In genomic region chr1:104072915-104073371, GRCh38 we compare ENCODE assay signal across 17 cellular contexts.
A peak's percentile ranks its signal among the peaks of the same experiment; 100 is the strongest.
DNase-seq lines count a peak whose midpoint lies in the region; ATAC-seq and TF ChIP-seq lines count a peak whose summit lies in the region.
"Had no signal": no experiment of that assay in that cellular context is flagged by ENCODE, and none has a peak within 500 bp of the region (broad histone marks: within the 10 kb centered on the region; RNA-seq: fewer than 3 reads in every experiment).

No MANE protein-coding gene starts in this region.

- H3K79me2 ChIP-seq in osteoblast (ENCODE audit: insufficient read depth, low read length): no peaks in the 10 kb centered on the region

- CTCF ChIA-PET in CD8-positive, alpha-beta T cell (lab: Charles Lee): no interaction called here

- TF ChIP-seq CTCF in colonic mucosa (IDR thresholded peaks at IDR 0.05) (no peak), osteoblast (IDR thresholded peaks at IDR 0.05; ENCODE audit: extremely low read depth, low read depth, low read length) (no peak)
- TF ChIP-seq CTCF in CD8-positive, alpha-beta T cell (IDR thresholded peaks at IDR 0.05): no peak

- H3K4me1 Mint-ChIP-seq in CD8-positive, alpha-beta T cell (ENCODE audit: low read depth): no peaks in the 10 kb centered on the region

- ATAC-seq in Right ventricle myocardium superior (ENCODE audit: poor library complexity) (no peak), GM21526 (IDR thresholded peaks at IDR 0.05; ENCODE audit: low FRiP score, unreplicated experiment) (no peak)
- ATAC-seq in CD8-positive, alpha-beta T cell: no peak

- no peak overlapping the region for H3K4me3 Mint-ChIP-seq in CD8-positive, alpha-beta T cell
- H3K4me3 Mint-ChIP-seq: T-helper 1 cell treated with Interleukin-12 subunit alpha and Interleukin-12 subunit beta and Interleukin-4 antibody, amounts not matched to agents 30 μg/mL and 1 μg/mL, for 36 hours had no signal

- no peaks in the 10 kb centered on the region for H3K36me3 Mint-ChIP-seq in CD8-positive, alpha-beta T cell

- H3K9me3 ChIP-seq in colonic mucosa: no peaks in the 10 kb centered on the region
- H3K9me3 ChIP-seq in CD8-positive, alpha-beta T cell (ENCODE audit: low read length): peaks cover 3% of the 10 kb centered on the region
- H3K9me3 ChIP-seq in osteoblast (ENCODE audit: low read depth, low read length): peaks cover 6% of the 10 kb centered on the region
- H3K9me3 ChIP-seq: Peyer's patch had no signal

- H3K27ac ChIP-seq in colonic mucosa (no peak overlapping the region), osteoblast (ENCODE audit: low read depth, low read length) (no peak overlapping the region)
- no peak overlapping the region for H3K27ac ChIP-seq in CD8-positive, alpha-beta T cell (ENCODE audit: low read depth, low read length)
- H3K27ac ChIP-seq: Peyer's patch had no signal

- H4K20me1 ChIP-seq in osteoblast (ENCODE audit: insufficient read depth, low read length): no peaks in the 10 kb centered on the region

- no peaks in the 10 kb centered on the region for H3K36me3 ChIP-seq in colonic mucosa
- H3K36me3 ChIP-seq in CD8-positive, alpha-beta T cell (ENCODE audit: insufficient read depth, low read length): no peaks in the 10 kb centered on the region
- H3K36me3 ChIP-seq in osteoblast (ENCODE audit: insufficient read depth, low read length): no peaks in the 10 kb centered on the region
- H3K36me3 ChIP-seq: Peyer's patch had no signal

- H2AFZ ChIP-seq in osteoblast (ENCODE audit: low read length): no peak overlapping the region

- no peaks in the 10 kb centered on the region for H3K27me3 Mint-ChIP-seq in CD8-positive, alpha-beta T cell (ENCODE audit: low read depth)

- intact Hi-C loops in Right ventricle myocardium superior (cut with DNase I) (no loop called here), cardiac septum (cut with DNase I) (no loop called here), colonic mucosa (cut with DNase I) (no loop called here)
- intact Hi-C loops in CD8-positive, alpha-beta T cell (cut with DNase I, micrococcal nuclease): no loop called here

- H3K4me2 ChIP-seq in osteoblast (ENCODE audit: insufficient read depth, low read length): no peak overlapping the region

- no peak overlapping the region for H3K27ac Mint-ChIP-seq in CD8-positive, alpha-beta T cell
- H3K27ac Mint-ChIP-seq: T-helper 1 cell treated with Interleukin-12 subunit alpha and Interleukin-12 subunit beta and Interleukin-4 antibody, amounts not matched to agents 30 μg/mL and 1 μg/mL, for 36 hours had no signal

- H3K9me3 Mint-ChIP-seq in CD8-positive, alpha-beta T cell: peaks cover 8% of the 10 kb centered on the region

- DNase-seq in Right ventricle myocardium superior (peak; percentile 34), cardiac septum (ENCODE audit: low spot score) (no peak), NCI-H1105 treated with DMSO at 0.1 percent for 48 hours (lab: John Stamatoyannopoulos, UW) (peak; percentile 53), colonic mucosa (peak; percentile 17), DMS79 (lab: John Stamatoyannopoulos, UW) (no peak), osteoblast (ENCODE audit: insufficient read length, low spot score, missing footprints) (no peak)
- DNase-seq in CD8-positive, alpha-beta T cell: no peak
- DNase-seq: DMS79 treated with DMSO at 0.1 percent for 48 hours, GDM1, Kasumi-1, NCI-H2171, NCI-H510A, NCI-H82, Peyer's patch, SHP77 had no signal

- H3K4me1 ChIP-seq in colonic mucosa (no peaks in the 10 kb centered on the region), osteoblast (ENCODE audit: insufficient read depth, low read length) (no peaks in the 10 kb centered on the region)
- H3K4me1 ChIP-seq in CD8-positive, alpha-beta T cell (ENCODE audit: insufficient read depth, low read length): no peaks in the 10 kb centered on the region
- H3K4me1 ChIP-seq: Peyer's patch had no signal

- H3K27me3 ChIP-seq in colonic mucosa: no peaks in the 10 kb centered on the region
- no peaks in the 10 kb centered on the region for H3K27me3 ChIP-seq in CD8-positive, alpha-beta T cell (ENCODE audit: insufficient read depth, low read length)
- H3K27me3 ChIP-seq in osteoblast (ENCODE audit: insufficient read depth, low read length): no peaks in the 10 kb centered on the region
- H3K27me3 ChIP-seq: Peyer's patch had no signal

- POLR2A ChIA-PET in CD8-positive, alpha-beta T cell (lab: Charles Lee): no interaction called here

- no peak overlapping the region for H3K4me3 ChIP-seq in colonic mucosa
- H3K4me3 ChIP-seq in CD8-positive, alpha-beta T cell (ENCODE audit: low read depth, low read length): no peak overlapping the region
- no peak overlapping the region for H3K4me3 ChIP-seq in osteoblast (ENCODE audit: insufficient read depth, low read length)
- H3K4me3 ChIP-seq: Peyer's patch had no signal

- no peak overlapping the region for H3K9ac ChIP-seq in colonic mucosa (ENCODE audit: low read depth in 2 of 2, low read length in 2 of 2)

Comparison
In these comparisons a context has a peak if more than half of its experiments do, and no peak if none do; other contexts are left out.
1. DNase-seq: peak in Right ventricle myocardium superior (single experiment), NCI-H1105 treated with DMSO at 0.1 percent for 48 hours (single experiment) and colonic mucosa (single experiment); none in cardiac septum (single experiment), CD8-positive, alpha-beta T cell (0 of 7), DMS79 (single experiment) and osteoblast (single experiment).